ENCODE assay signal across 28 cellular contexts in genomic region chr6:87555506-87555905, GRCh38.
"Had no signal": no experiment of that assay in that cellular context is flagged by ENCODE, and none has a peak within 500 bp of the region (broad histone marks: within the 10 kb centered on the region; RNA-seq: fewer than 3 reads in every experiment).

No MANE protein-coding gene starts in this region.

- ATAC-seq: foreskin keratinocyte; gastroesophageal sphincter; heart left ventricle; left lobe of liver; mucosa of descending colon; natural killer cell treated with Interleukin-12 subunit alpha and Interleukin-12 subunit beta and Interleukin-15 and Interleukin-18, amount 100 ng/mL, for 72 hours; pancreas; right lobe of liver; stimulated activated naive CD8-positive, alpha-beta T cell treated with anti-CD3 and anti-CD28 coated beads, Interleukin-15, amount 100 ng/mL, for 72 hours; upper lobe of right lung had no signal

- H3K9me3 ChIP-seq: esophagus muscularis mucosa, gastroesophageal sphincter, heart left ventricle, mucosa of descending colon, neutrophil, pancreas, right lobe of liver, suprapubic skin, transverse colon, upper lobe of right lung, uterus had no signal

- H3K4me3 Mint-ChIP-seq: memory B cell; naive B cell; natural killer cell treated with Interleukin-12 subunit alpha and Interleukin-12 subunit beta and Interleukin-15 and Interleukin-18, amount 100 ng/mL, for 72 hours; neural crest cell; stimulated activated naive CD8-positive, alpha-beta T cell treated with anti-CD3 and anti-CD28 coated beads, Interleukin-15, amount 100 ng/mL, for 72 hours had no signal

- DNase-seq: dorsolateral prefrontal cortex; effector CD8-positive, alpha-beta T cell; foreskin keratinocyte; heart left ventricle; kidney; mucosa of descending colon; naive B cell; pancreas; retina; right lobe of liver; small intestine; stimulated activated CD4-positive, alpha-beta T cell treated with anti-CD3 and anti-CD28 coated beads, Interleukin-15, amount 100 ng/mL, for 24 hours; stimulated activated CD4-positive, alpha-beta T cell treated with anti-CD3 and anti-CD28 coated beads, Interleukin-2, amount 100 ng/mL, for 48 hours; stimulated activated naive CD4-positive, alpha-beta T cell; stimulated activated naive CD8-positive, alpha-beta T cell treated with anti-CD3 and anti-CD28 coated beads, Interleukin-15, amount 100 ng/mL, for 72 hours; transverse colon; upper lobe of right lung; uterus had no signal

- H3K27me3 Mint-ChIP-seq: memory B cell; naive B cell; natural killer cell treated with Interleukin-12 subunit alpha and Interleukin-12 subunit beta and Interleukin-15 and Interleukin-18, amount 100 ng/mL, for 72 hours; stimulated activated naive CD8-positive, alpha-beta T cell treated with anti-CD3 and anti-CD28 coated beads, Interleukin-15, amount 100 ng/mL, for 72 hours had no signal

- H3K27me3 ChIP-seq: dorsolateral prefrontal cortex, esophagus muscularis mucosa, foreskin keratinocyte, gastroesophageal sphincter, heart left ventricle, hepatocyte, neutrophil, pancreas, right lobe of liver, suprapubic skin, transverse colon, upper lobe of right lung, uterus had no signal

- H3K4me1 Mint-ChIP-seq: neural crest cell had no signal

- H3K4me3 ChIP-seq: dorsolateral prefrontal cortex, esophagus muscularis mucosa, gastroesophageal sphincter, heart left ventricle, hepatocyte, lung, mucosa of descending colon, pancreas, right lobe of liver, suprapubic skin, transverse colon, upper lobe of right lung, uterus had no signal

- H3K27ac Mint-ChIP-seq: memory B cell; natural killer cell treated with Interleukin-12 subunit alpha and Interleukin-12 subunit beta and Interleukin-15 and Interleukin-18, amount 100 ng/mL, for 72 hours; stimulated activated naive CD8-positive, alpha-beta T cell treated with anti-CD3 and anti-CD28 coated beads, Interleukin-15, amount 100 ng/mL, for 72 hours had no signal

- H3K27ac ChIP-seq: dorsolateral prefrontal cortex, esophagus muscularis mucosa, foreskin keratinocyte, gastroesophageal sphincter, heart left ventricle, hepatocyte, neutrophil, pancreas, right lobe of liver, suprapubic skin, transverse colon, upper lobe of right lung, uterus had no signal

- H3K4me1 ChIP-seq: esophagus muscularis mucosa, foreskin keratinocyte, gastroesophageal sphincter, heart left ventricle, pancreas, suprapubic skin, transverse colon, upper lobe of right lung, uterus had no signal

- H3K36me3 ChIP-seq: uterus had no signal

- H3K9me3 Mint-ChIP-seq: memory B cell; naive B cell; natural killer cell treated with Interleukin-12 subunit alpha and Interleukin-12 subunit beta and Interleukin-15 and Interleukin-18, amount 100 ng/mL, for 72 hours; neural crest cell; stimulated activated naive CD8-positive, alpha-beta T cell treated with anti-CD3 and anti-CD28 coated beads, Interleukin-15, amount 100 ng/mL, for 72 hours had no signal
